Comparison of ENCODE assay signal across 8 cellular contexts in the genomic region with DNA sequence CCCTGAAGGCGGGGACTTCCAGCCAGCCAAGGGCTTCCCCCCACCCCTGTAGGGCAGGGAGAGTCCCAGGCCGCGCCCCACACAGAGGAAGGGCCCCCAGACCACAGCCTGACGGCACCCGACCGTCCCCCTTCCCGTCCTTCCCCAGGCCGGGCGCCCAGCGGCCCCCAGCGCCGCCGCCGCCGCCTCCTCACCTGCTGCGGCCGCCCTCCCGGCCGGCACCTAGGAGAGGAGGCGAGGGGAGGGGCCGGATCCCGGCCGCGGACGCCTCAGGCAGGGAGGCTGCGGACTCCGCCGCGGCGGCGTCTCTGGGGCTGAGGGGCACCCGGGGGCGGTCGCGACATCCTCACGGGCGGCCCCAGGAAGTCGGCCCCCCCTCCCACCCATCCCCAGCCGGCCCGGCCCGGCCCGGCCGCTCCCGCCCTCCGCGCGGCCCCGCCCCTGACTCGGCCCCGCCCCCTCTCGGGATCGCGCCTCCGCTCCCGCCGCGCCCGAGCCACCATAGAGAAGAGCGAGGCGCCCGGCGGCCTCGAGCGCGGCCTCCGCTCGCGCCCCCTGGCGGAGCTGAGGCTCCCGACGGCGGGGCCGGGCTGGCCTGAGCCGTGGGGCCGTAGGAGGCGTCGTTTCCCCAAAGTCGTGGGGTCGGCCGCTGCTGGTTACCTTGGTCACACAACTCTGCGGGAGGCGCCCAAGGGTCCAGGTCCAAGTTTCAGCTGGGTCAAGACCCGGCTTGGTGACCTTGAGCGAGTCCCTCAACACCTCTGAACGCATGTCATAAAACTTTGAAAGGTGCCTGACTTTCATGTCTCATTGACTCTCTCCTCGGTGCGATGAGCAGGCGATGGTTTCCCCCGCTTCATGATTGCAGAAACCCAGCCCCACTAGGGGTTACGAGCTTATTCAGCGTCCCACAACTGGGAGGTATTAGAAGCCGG. TPM values are rescaled to one million over a fixed set of nuclear protein-coding genes. Genes with fewer than 3 reads are reported as not detected.
DNase-seq lines count a peak whose midpoint lies in the region; ATAC-seq and TF ChIP-seq lines count a peak whose summit lies in the region.

No MANE protein-coding gene starts in this region.

- POLR2A ChIA-PET in CD4-positive, alpha-beta T cell (lab: Charles Lee), result interaction anchor here (0.6 to 2.3 kb wide), 30 partner anchors 8 to 721 kb away, joined by 3 to 24 read pairs (median 4); partner anchors contain the start of genes CCT6B, LIG3, PEX12 and RAD51D
- POLR2A ChIA-PET in activated CD8-positive, alpha-beta T cell treated with anti-CD3 and anti-CD28 coated beads, Interleukin-2, amount 10 ng/mL, durations not matched to agents 7 days and 5 days (lab: Charles Lee), result interaction anchor here (0.7 to 1.9 kb wide), 19 partner anchors 9 to 128 kb away, joined by 3 to 15 read pairs (median 4); partner anchors contain the start of genes CCT6B, RFFL and ZNF830

- CTCF ChIA-PET in CD4-positive, alpha-beta T cell (lab: Charles Lee), result interaction anchor here (0.8 to 2.4 kb wide), 23 partner anchors 12 to 450 kb away, joined by 3 to 27 read pairs (median 8); partner anchors contain the start of genes LIG3, NLE1, RAD51D and RFFL
- CTCF ChIA-PET in activated CD8-positive, alpha-beta T cell treated with anti-CD3 and anti-CD28 coated beads, Interleukin-2, amount 10 ng/mL, durations not matched to agents 7 days and 5 days (lab: Charles Lee), result interaction anchor here (0.7 to 5.9 kb wide), 37 partner anchors 8 to 675 kb away, joined by 3 to 62 read pairs (median 5); partner anchors contain the start of genes LIG3, RAD51D and RFFL

- intact Hi-C loops in CD4-positive, alpha-beta T cell (cut with DNase I, micrococcal nuclease), result loop anchor here (1.0 to 5.0 kb wide), 11 partner anchors 16 to 109 kb away; partner anchors contain the start of genes LIG3 (in 2 of the 2), RAD51D (in 2 of the 2) and RFFL (in 1 of the 2)

- peak; percentile 72 for TF ChIP-seq CTCF in CD4-positive, alpha-beta T cell (IDR thresholded peaks at IDR 0.05)

- peak overlapping the region; percentile 98 for H3K27ac Mint-ChIP-seq in CD4-positive, alpha-beta T cell
- H3K27ac Mint-ChIP-seq in activated CD8-positive, alpha-beta T cell treated with anti-CD3 and anti-CD28 coated beads, Interleukin-2, amount 10 ng/mL, durations not matched to agents 7 days and 5 days, result peak overlapping the region; percentile 95

- peaks cover 58% of the 10 kb centered on the region for H3K4me1 Mint-ChIP-seq in CD4-positive, alpha-beta T cell (ENCODE audit: low read depth)
- H3K4me1 Mint-ChIP-seq in activated CD8-positive, alpha-beta T cell treated with anti-CD3 and anti-CD28 coated beads, Interleukin-2, amount 10 ng/mL, durations not matched to agents 7 days and 5 days (ENCODE audit: low read depth), result peaks cover 45% of the 10 kb centered on the region

- peak; percentile 74 for ATAC-seq in CD4-positive, alpha-beta T cell (ENCODE audit: poor library complexity)
- ATAC-seq in GM19351 (IDR thresholded peaks at IDR 0.05; ENCODE audit: unreplicated experiment) (peak; percentile 64), HG03460 (IDR thresholded peaks at IDR 0.05; ENCODE audit: unreplicated experiment) (peak; percentile 62)
- ATAC-seq in activated CD8-positive, alpha-beta T cell treated with anti-CD3 and anti-CD28 coated beads, Interleukin-2, amount 10 ng/mL, durations not matched to agents 7 days and 5 days, result peak; percentile 86

- H3K27ac ChIP-seq in CD4-positive, alpha-beta T cell (ENCODE audit: low read depth, low read length), result peak overlapping the region; percentile 94

- H3K4me3 Mint-ChIP-seq in CD4-positive, alpha-beta T cell, result peak overlapping the region; percentile 99
- peak overlapping the region; percentile 88 for H3K4me3 Mint-ChIP-seq in activated CD8-positive, alpha-beta T cell treated with anti-CD3 and anti-CD28 coated beads, Interleukin-2, amount 10 ng/mL, durations not matched to agents 7 days and 5 days

- no peaks in the 10 kb centered on the region for H3K27me3 Mint-ChIP-seq in CD4-positive, alpha-beta T cell
- no peaks in the 10 kb centered on the region for H3K27me3 Mint-ChIP-seq in activated CD8-positive, alpha-beta T cell treated with anti-CD3 and anti-CD28 coated beads, Interleukin-2, amount 10 ng/mL, durations not matched to agents 7 days and 5 days (ENCODE audit: low read depth)

- peaks cover 18% of the 10 kb centered on the region for H3K36me3 Mint-ChIP-seq in CD4-positive, alpha-beta T cell (ENCODE audit: low read depth)
- H3K36me3 Mint-ChIP-seq in activated CD8-positive, alpha-beta T cell treated with anti-CD3 and anti-CD28 coated beads, Interleukin-2, amount 10 ng/mL, durations not matched to agents 7 days and 5 days (ENCODE audit: low read depth), result peaks cover 5% of the 10 kb centered on the region

- no peaks in the 10 kb centered on the region for H3K9me3 ChIP-seq in CD4-positive, alpha-beta T cell (ENCODE audit: control insufficient read depth, low read length)

- H3K9me3 Mint-ChIP-seq in CD4-positive, alpha-beta T cell, result no peaks in the 10 kb centered on the region
- no peaks in the 10 kb centered on the region for H3K9me3 Mint-ChIP-seq in activated CD8-positive, alpha-beta T cell treated with anti-CD3 and anti-CD28 coated beads, Interleukin-2, amount 10 ng/mL, durations not matched to agents 7 days and 5 days (ENCODE audit: insufficient read depth)

- no peaks in the 10 kb centered on the region for H3K27me3 ChIP-seq in CD4-positive, alpha-beta T cell (ENCODE audit: control insufficient read depth, insufficient read depth, low read length)

- peak; percentile 80 to 93 (median 88) for DNase-seq in CD4-positive, alpha-beta T cell
- DNase-seq in NCI-H774 (lab: John Stamatoyannopoulos, UW), result peak; percentile 92
- peak; percentile 91 for DNase-seq in activated CD8-positive, alpha-beta T cell treated with anti-CD3 and anti-CD28 coated beads, Interleukin-2, amount 10 ng/mL, durations not matched to agents 7 days and 5 days
- peak; percentile 83 for DNase-seq in effector CD4-positive, alpha-beta T cell
- DNase-seq in medulla oblongata (ENCODE audit: extremely low spot score), result peak; percentile 92
- DNase-seq in stimulated activated CD8-positive, alpha-beta memory T cell treated with anti-CD3 and anti-CD28 coated beads, Interleukin-12 subunit alpha, Interleukin-12 subunit beta, amount 100 ng/mL, for 24 hours (ENCODE audit: extremely low read depth), result peak; percentile 71

RNA-seq across cellular contexts. Expression of gene RFFL, which starts 25.7 kb away (rescaled TPM):
- 10 to 100 TPM; 57.8 to 66.1 TPM for total RNA-seq in CD4-positive, alpha-beta T cell
- 10 to 100 TPM; 26.4 to 29.1 TPM for total RNA-seq in activated CD8-positive, alpha-beta T cell treated with anti-CD3 and anti-CD28 coated beads, Interleukin-2, amount 10 ng/mL, durations not matched to agents 7 days and 5 days

RNA-seq across cellular contexts. Expression of gene RAD51D, which starts 30.5 kb away (rescaled TPM):
- total RNA-seq in CD4-positive, alpha-beta T cell, result 1 to 10 TPM; 6.2 to 8.6 TPM
- total RNA-seq in activated CD8-positive, alpha-beta T cell treated with anti-CD3 and anti-CD28 coated beads, Interleukin-2, amount 10 ng/mL, durations not matched to agents 7 days and 5 days, result 10 to 100 TPM; 32.1 to 33.6 TPM

RNA-seq across cellular contexts. Expression of gene FNDC8, which starts 32.2 kb away (rescaled TPM):
- total RNA-seq in CD4-positive, alpha-beta T cell, result not detected
- total RNA-seq in activated CD8-positive, alpha-beta T cell treated with anti-CD3 and anti-CD28 coated beads, Interleukin-2, amount 10 ng/mL, durations not matched to agents 7 days and 5 days, result not detected

RNA-seq across cellular contexts. Expression of gene NLE1, which starts 52.9 kb away (rescaled TPM):
- 1 to 10 TPM; 8.9 to 9.5 TPM for total RNA-seq in CD4-positive, alpha-beta T cell
- 10 to 100 TPM; 22.1 to 23.3 TPM for total RNA-seq in activated CD8-positive, alpha-beta T cell treated with anti-CD3 and anti-CD28 coated beads, Interleukin-2, amount 10 ng/mL, durations not matched to agents 7 days and 5 days

RNA-seq across cellular contexts. Expression of gene UNC45B, which starts 58.4 kb away (rescaled TPM):
- under 1 TPM; 0.11 to 0.20 TPM for total RNA-seq in CD4-positive, alpha-beta T cell
- not detected for total RNA-seq in activated CD8-positive, alpha-beta T cell treated with anti-CD3 and anti-CD28 coated beads, Interleukin-2, amount 10 ng/mL, durations not matched to agents 7 days and 5 days

Comparison
In these comparisons a context has a peak if more than half of its experiments do, and no peak if none do; other contexts are left out.
1. Peak in every context shown above with its lines: DNase-seq, ATAC-seq and H3K27ac ChIP-seq.